1 cellular context compared by ENCODE assay signal in genomic region chr10:38094158-38094922, GRCh38.
TF ChIP-seq lines count a peak whose summit lies in the region.

Gene ZNF37A (plus strand): TSS chr10:38094337. CDS start chr10:38096618, 2,281 bp downstream.

TF ChIP-seq in HepG2, 621 proteins besides CTCF, POLR2A, EP300 and RAD21 (continued from another document and continues in another):
- 0 out of 2 replicates have a peak, but pooled peaks have one; percentile 17 for TF ChIP-seq ZNF503 (CRISPR knock-in tag; IDR thresholded peaks at IDR 0.05)
- TF ChIP-seq PATZ1 (CRISPR knock-in tag; IDR thresholded peaks at IDR 0.05) = peak; percentile 58; the same call in 1 of the 2 replicates
- TF ChIP-seq ARID2 (CRISPR knock-in tag; IDR thresholded peaks at IDR 0.05; ENCODE audit: borderline replicate concordance) = peak; percentile 72; the same call in 1 of the 2 replicates
- no peak for TF ChIP-seq GZF1 (CRISPR knock-in tag; IDR thresholded peaks at IDR 0.05)
- 0 out of 2 replicates have a peak, but pooled peaks have one; percentile 68 for TF ChIP-seq ZFP90 (CRISPR knock-in tag; IDR thresholded peaks at IDR 0.05; ENCODE audit: borderline replicate concordance)
- no peak for TF ChIP-seq TOE1 (CRISPR knock-in tag; IDR thresholded peaks at IDR 0.05)
- TF ChIP-seq ZNF430 (CRISPR knock-in tag; IDR thresholded peaks at IDR 0.05) = peak; percentile 59; the same call in 1 of the 2 replicates
- peak; percentile 37 for TF ChIP-seq HNRNPLL (IDR thresholded peaks at IDR 0.05; ENCODE audit: low read depth, low read length, poor library complexity, severe bottlenecking)
- no peak for TF ChIP-seq ZNF652 (CRISPR knock-in tag; IDR thresholded peaks at IDR 0.05; ENCODE audit: borderline replicate concordance, low read depth)
- peak; percentile 65; the same call in 1 of the 2 replicates for TF ChIP-seq ZBTB34 (CRISPR knock-in tag; IDR thresholded peaks at IDR 0.05)
- TF ChIP-seq UBTF (CRISPR knock-in tag; IDR thresholded peaks at IDR 0.05) = peak; percentile 46; the same call in 1 of the 2 replicates
- TF ChIP-seq USF2 (IDR thresholded peaks at IDR 0.05; ENCODE audit: low read depth, low read length) = no peak
- peak; percentile 36; the same call in 1 of the 2 replicates for TF ChIP-seq USF2 (CRISPR knock-in tag; IDR thresholded peaks at IDR 0.05; ENCODE audit: borderline replicate concordance)
- no peak for TF ChIP-seq RNF219 (CRISPR knock-in tag; IDR thresholded peaks at IDR 0.05)
- 0 out of 2 replicates have a peak, but pooled peaks have one; percentile 58 for TF ChIP-seq DNMT3B (CRISPR knock-in tag; conservative IDR thresholded peaks at IDR 0.05)
- 0 out of 2 replicates have a peak, but pooled peaks have one; percentile 9 for TF ChIP-seq KLF13 (CRISPR knock-in tag; IDR thresholded peaks at IDR 0.05)
- 0 out of 2 replicates have a peak, but pooled peaks have one; percentile 8 for TF ChIP-seq TERF1 (CRISPR knock-in tag; IDR thresholded peaks at IDR 0.05)
- peak; percentile 84 for TF ChIP-seq ZNF574 (CRISPR knock-in tag; IDR thresholded peaks at IDR 0.05)
- no peak for TF ChIP-seq ZBTB1 (CRISPR knock-in tag; IDR thresholded peaks at IDR 0.05; ENCODE audit: borderline replicate concordance)
- 0 out of 2 replicates have a peak, but pooled peaks have one; percentile 39 for TF ChIP-seq RBAK (CRISPR knock-in tag; IDR thresholded peaks at IDR 0.05)
- TF ChIP-seq FOXP4 (CRISPR knock-in tag; IDR thresholded peaks at IDR 0.05) = 0 out of 2 replicates have a peak, but pooled peaks have one; percentile 15
- TF ChIP-seq ZNF703 (CRISPR knock-in tag; IDR thresholded peaks at IDR 0.05; ENCODE audit: borderline replicate concordance) = 0 out of 2 replicates have a peak, but pooled peaks have one; percentile 71
- TF ChIP-seq ZHX2 (IDR thresholded peaks at IDR 0.05; ENCODE audit: low read depth) = no peak
- peak; percentile 31; the same call in 1 of the 2 replicates for TF ChIP-seq ZHX2 (CRISPR knock-in tag; IDR thresholded peaks at IDR 0.05; ENCODE audit: borderline replicate concordance)
